Comparison of ENCODE assay signal across 8 cellular contexts in the genomic region with DNA sequence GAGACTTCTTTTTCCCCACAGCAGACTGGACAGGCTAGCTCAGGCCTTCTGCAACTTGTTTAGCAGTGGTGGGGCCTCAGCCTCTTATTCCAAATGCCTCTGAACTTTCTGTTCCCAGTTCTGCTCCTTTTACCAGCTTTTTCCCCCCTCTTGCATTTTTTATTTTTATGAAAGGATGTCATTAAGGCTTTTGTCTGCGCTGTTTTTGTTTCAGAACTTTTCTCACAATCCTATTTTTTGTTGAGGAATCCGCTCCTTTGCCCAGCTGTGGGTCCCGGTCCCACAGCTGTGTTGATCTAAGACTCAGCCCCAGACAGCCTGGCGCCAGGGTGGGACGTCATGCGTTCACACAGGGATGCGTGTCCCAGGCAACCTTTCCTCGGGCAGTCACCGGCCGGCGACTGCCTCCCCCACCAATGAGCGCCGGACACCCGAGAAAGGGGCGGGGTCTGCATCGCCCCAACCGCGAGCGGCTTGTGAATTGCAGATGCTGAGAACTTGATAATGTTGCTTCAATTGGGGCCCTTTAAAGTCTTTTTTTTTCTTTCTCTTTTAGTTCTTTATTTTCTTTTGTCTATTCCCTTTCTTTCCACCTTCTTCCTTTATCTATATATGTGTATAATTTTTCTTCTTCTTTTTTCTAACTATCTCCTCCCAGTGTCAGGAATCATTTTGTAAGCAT. TPM values are rescaled to one million over a fixed set of nuclear protein-coding genes. Genes with fewer than 3 reads are reported as not detected.
DNase-seq lines count a peak whose midpoint lies in the region; ATAC-seq and TF ChIP-seq lines count a peak whose summit lies in the region.

No MANE protein-coding gene starts in this region.

- WGBS in lung, 2 donors: 1 to 5% methylated on average over 19 of the region's 19 CpGs

- H3K27me3 ChIP-seq in lung (ENCODE audit: control insufficient read depth, insufficient read depth) (no peaks in the 10 kb centered on the region), stomach smooth muscle (ENCODE audit: control insufficient read depth in 1 of 2, insufficient read depth in 2 of 2, low read length in 2 of 2) (no peaks in the 10 kb centered on the region)

- DNase-seq in SIG-M5 treated with dmso at 0.1 percent for 504 hours (lab: John Stamatoyannopoulos, UW; ENCODE audit: unreplicated experiment): peak; percentile 44
- DNase-seq in SIG-M5 (lab: John Stamatoyannopoulos, UW): no peak
- peak; percentile 94 for DNase-seq in NCI-H128 (lab: John Stamatoyannopoulos, UW; ENCODE audit: unreplicated experiment)
- DNase-seq in effector CD4-positive, alpha-beta T cell: peak; percentile 40
- DNase-seq in lung (ENCODE audit: low spot score): peak; percentile 94

- H3K4me1 ChIP-seq in lung (ENCODE audit: control insufficient read depth in 2 of 2, insufficient read depth in 2 of 2, low read length in 2 of 2) (peaks cover 6 to 12% of the 10 kb centered on the region in 2 donors), stomach smooth muscle (ENCODE audit: control insufficient read depth, insufficient read depth, low read length) (peaks cover 69% of the 10 kb centered on the region)

- no peak overlapping the region for H3K4me3 ChIP-seq in lung
- peak overlapping the region in 1 of 2 donors; percentile 59 for H3K4me3 ChIP-seq in stomach smooth muscle (ENCODE audit: low read length in 2 of 2)

- peak overlapping the region; percentile 51 to 81 for H3K9ac ChIP-seq in stomach smooth muscle (ENCODE audit: low read length in 2 of 2)

- TF ChIP-seq CTCF in lung (IDR thresholded peaks at IDR 0.05; ENCODE audit: control extremely low read depth, extremely low read depth): no peak

- H3K27ac ChIP-seq in lung (ENCODE audit: low read depth in 1 of 2, low read length in 1 of 2): peak overlapping the region; percentile 93 to 94
- peak overlapping the region; percentile 99 for H3K27ac ChIP-seq in stomach smooth muscle (ENCODE audit: low read length)

- H3K9me3 ChIP-seq in lung (ENCODE audit: control insufficient read depth in 2 of 2, insufficient read depth in 1 of 2, low read length in 1 of 2) (no peaks in the 10 kb centered on the region), stomach smooth muscle (ENCODE audit: control insufficient read depth in 2 of 2, low read length in 2 of 2) (no peaks in the 10 kb centered on the region)

- ATAC-seq in SK-N-SH treated with all-trans-retinoic acid at 6 μM for 48 hours: peak; percentile 68
- no peak for ATAC-seq in lung (ENCODE audit: insufficient read depth, low FRiP score)
- ATAC-seq in HG03378 (IDR thresholded peaks at IDR 0.05; ENCODE audit: unreplicated experiment): no peak

- H3K36me3 ChIP-seq in lung (ENCODE audit: control insufficient read depth in 2 of 2, insufficient read depth in 2 of 2, low read length in 2 of 2) (no peaks in the 10 kb centered on the region), stomach smooth muscle (ENCODE audit: control insufficient read depth in 2 of 2, insufficient read depth in 2 of 2, low read length in 2 of 2) (no peaks in the 10 kb centered on the region)

TF ChIP-seq in SK-N-SH treated with all-trans-retinoic acid at 6 μM for 48 hours, 23 proteins besides CTCF, POLR2A, EP300 and RAD21:
- TF ChIP-seq, protein P1, sequence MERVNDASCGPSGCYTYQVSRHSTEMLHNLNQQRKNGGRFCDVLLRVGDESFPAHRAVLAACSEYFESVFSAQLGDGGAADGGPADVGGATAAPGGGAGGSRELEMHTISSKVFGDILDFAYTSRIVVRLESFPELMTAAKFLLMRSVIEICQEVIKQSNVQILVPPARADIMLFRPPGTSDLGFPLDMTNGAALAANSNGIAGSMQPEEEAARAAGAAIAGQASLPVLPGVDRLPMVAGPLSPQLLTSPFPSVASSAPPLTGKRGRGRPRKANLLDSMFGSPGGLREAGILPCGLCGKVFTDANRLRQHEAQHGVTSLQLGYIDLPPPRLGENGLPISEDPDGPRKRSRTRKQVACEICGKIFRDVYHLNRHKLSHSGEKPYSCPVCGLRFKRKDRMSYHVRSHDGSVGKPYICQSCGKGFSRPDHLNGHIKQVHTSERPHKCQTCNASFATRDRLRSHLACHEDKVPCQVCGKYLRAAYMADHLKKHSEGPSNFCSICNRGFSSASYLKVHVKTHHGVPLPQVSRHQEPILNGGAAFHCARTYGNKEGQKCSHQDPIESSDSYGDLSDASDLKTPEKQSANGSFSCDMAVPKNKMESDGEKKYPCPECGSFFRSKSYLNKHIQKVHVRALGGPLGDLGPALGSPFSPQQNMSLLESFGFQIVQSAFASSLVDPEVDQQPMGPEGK (CRISPR knock-in tag; IDR thresholded peaks at IDR 0.05; ENCODE audit: borderline replicate concordance): no peak
- TF ChIP-seq, protein P2, sequence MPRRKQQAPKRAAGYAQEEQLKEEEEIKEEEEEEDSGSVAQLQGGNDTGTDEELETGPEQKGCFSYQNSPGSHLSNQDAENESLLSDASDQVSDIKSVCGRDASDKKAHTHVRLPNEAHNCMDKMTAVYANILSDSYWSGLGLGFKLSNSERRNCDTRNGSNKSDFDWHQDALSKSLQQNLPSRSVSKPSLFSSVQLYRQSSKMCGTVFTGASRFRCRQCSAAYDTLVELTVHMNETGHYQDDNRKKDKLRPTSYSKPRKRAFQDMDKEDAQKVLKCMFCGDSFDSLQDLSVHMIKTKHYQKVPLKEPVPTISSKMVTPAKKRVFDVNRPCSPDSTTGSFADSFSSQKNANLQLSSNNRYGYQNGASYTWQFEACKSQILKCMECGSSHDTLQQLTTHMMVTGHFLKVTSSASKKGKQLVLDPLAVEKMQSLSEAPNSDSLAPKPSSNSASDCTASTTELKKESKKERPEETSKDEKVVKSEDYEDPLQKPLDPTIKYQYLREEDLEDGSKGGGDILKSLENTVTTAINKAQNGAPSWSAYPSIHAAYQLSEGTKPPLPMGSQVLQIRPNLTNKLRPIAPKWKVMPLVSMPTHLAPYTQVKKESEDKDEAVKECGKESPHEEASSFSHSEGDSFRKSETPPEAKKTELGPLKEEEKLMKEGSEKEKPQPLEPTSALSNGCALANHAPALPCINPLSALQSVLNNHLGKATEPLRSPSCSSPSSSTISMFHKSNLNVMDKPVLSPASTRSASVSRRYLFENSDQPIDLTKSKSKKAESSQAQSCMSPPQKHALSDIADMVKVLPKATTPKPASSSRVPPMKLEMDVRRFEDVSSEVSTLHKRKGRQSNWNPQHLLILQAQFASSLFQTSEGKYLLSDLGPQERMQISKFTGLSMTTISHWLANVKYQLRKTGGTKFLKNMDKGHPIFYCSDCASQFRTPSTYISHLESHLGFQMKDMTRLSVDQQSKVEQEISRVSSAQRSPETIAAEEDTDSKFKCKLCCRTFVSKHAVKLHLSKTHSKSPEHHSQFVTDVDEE (CRISPR knock-in tag; IDR thresholded peaks at IDR 0.05): peak; percentile 19; the same call in 1 of the 2 replicates
- peak; percentile 57; the same call in 1 of the 2 replicates for TF ChIP-seq TCF4 (CRISPR knock-in tag; IDR thresholded peaks at IDR 0.05; ENCODE audit: borderline replicate concordance)
- TF ChIP-seq ZNF70 (CRISPR knock-in tag; IDR thresholded peaks at IDR 0.05): peak; percentile 6; the same call in 1 of the 2 replicates
- no peak for TF ChIP-seq ESRRG (CRISPR knock-in tag; IDR thresholded peaks at IDR 0.05)
- peak; percentile 13; the same call in 1 of the 2 replicates for TF ChIP-seq ZFP3 (CRISPR knock-in tag; IDR thresholded peaks at IDR 0.05)

RNA-seq across cellular contexts. Expression of a gene that starts 3.0 kb away (rescaled TPM):
- total RNA-seq in lung: 100 to 1,000 TPM; 119 to 192 TPM
- 100 to 1,000 TPM; 134 to 275 TPM for polyA plus RNA-seq in lung

RNA-seq across cellular contexts. Expression of a gene that starts 31.2 kb away (rescaled TPM):
- total RNA-seq in lung: 1 to 10 TPM; 1.7 to 4.9 TPM
- polyA plus RNA-seq in lung: 1 to 10 TPM in 1 of 2 donors, under 1 TPM in 1; 0.83 to 1.2 TPM
